8 cellular contexts compared by ENCODE assay signal in the genomic region with DNA sequence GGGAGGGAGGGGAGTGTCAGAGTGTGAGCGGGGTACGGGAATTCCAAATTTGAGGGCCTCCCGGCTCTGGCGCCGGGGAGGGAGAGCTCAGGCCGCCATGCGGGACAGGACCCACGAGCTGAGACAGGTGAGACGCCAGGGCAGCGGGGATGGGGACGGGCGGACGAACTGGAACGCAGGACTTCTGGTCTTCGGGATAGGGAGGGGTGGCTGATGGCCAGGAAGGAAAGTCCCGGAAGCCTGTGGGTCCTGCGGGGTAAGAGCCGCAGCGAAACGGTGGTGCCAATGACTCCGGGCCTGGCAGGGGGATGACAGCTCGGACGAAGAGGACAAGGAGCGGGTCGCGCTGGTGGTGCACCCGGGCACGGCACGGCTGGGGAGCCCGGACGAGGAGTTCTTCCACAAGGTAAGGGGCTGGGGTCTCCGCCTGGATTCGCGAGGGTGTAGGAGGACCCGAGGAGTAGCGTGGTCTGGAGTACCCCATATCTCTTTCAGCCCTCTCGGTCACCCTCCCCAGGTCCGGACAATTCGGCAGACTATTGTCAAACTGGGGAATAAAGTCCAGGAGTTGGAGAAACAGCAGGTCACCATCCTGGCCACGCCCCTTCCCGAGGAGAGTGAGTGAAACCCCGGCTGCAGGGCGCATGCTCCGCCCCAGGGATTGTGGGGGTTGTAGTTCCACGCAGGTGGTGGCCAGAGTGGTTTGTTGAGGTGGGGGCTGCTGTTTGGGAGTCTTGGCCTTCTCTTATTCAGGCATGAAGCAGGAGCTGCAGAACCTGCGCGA. TPM values are rescaled to one million over a fixed set of nuclear protein-coding genes. Genes with fewer than 3 reads are reported as not detected.
DNase-seq lines count a peak whose midpoint lies in the region; ATAC-seq and TF ChIP-seq lines count a peak whose summit lies in the region.

No MANE protein-coding gene starts in this region.

- no peaks in the 10 kb centered on the region for H3K27me3 Mint-ChIP-seq in central memory CD8-positive, alpha-beta T cell

- peaks cover 18% of the 10 kb centered on the region for H3K36me3 ChIP-seq in ACC112 (ENCODE audit: insufficient read depth, low read length)
- peaks cover 2% of the 10 kb centered on the region for H3K36me3 ChIP-seq in kidney epithelial cell (ENCODE audit: control insufficient read depth, insufficient read depth, low read length)

- H3K4me3 ChIP-seq in ACC112 (ENCODE audit: low read depth, low read length) (peak overlapping the region; percentile 96), kidney epithelial cell (ENCODE audit: low read depth, low read length) (peak overlapping the region; percentile 100)

- H3K4me1 ChIP-seq in ACC112 (ENCODE audit: control insufficient read depth, insufficient read depth, low read length, unreplicated experiment), result peaks cover 12% of the 10 kb centered on the region

- DNase-seq in NCI-H345 (lab: John Stamatoyannopoulos, UW) (peak; percentile 89), kidney epithelial cell (ENCODE audit: low read depth) (no peak)
- peak; percentile 76 to 80 for DNase-seq in central memory CD8-positive, alpha-beta T cell (ENCODE audit: low spot score in 2 of 2)
- DNase-seq in stimulated activated CD4-positive, alpha-beta T cell treated with anti-CD3 and anti-CD28 coated beads, Interleukin-15, amount 100 ng/mL, for 1 hour (ENCODE audit: low read depth in 1 of 2, low spot score in 1 of 2), result peak; percentile 71 to 74

- peaks cover 26% of the 10 kb centered on the region for H3K36me3 Mint-ChIP-seq in central memory CD8-positive, alpha-beta T cell (ENCODE audit: insufficient read depth)

- H2AFZ ChIP-seq in ACC112 (ENCODE audit: low read length, unreplicated experiment), result peak overlapping the region; percentile 81

- peak; percentile 47 for ATAC-seq in GM18861 (IDR thresholded peaks at IDR 0.05; ENCODE audit: unreplicated experiment)
- ATAC-seq in HG03135 (IDR thresholded peaks at IDR 0.05; ENCODE audit: unreplicated experiment), result peak; percentile 35
- ATAC-seq in activated CD4-positive, CD25-positive, alpha-beta regulatory T cell treated with anti-CD3 and anti-CD28 coated beads, Interleukin-2, amount 50 U/mL, for 24 hours, result peak; percentile 46 to 55
- peak; percentile 15 for ATAC-seq in central memory CD8-positive, alpha-beta T cell (replicated peaks; ENCODE audit: extremely low read depth, poor library complexity, severe bottlenecking)

- peak overlapping the region; percentile 98 for H3K4me3 Mint-ChIP-seq in central memory CD8-positive, alpha-beta T cell

- H3K27me3 ChIP-seq in ACC112 (ENCODE audit: insufficient read depth, low read length) (no peaks in the 10 kb centered on the region), kidney epithelial cell (ENCODE audit: control insufficient read depth, insufficient read depth, low read length) (no peaks in the 10 kb centered on the region)

- no peaks in the 10 kb centered on the region for H3K9me3 Mint-ChIP-seq in central memory CD8-positive, alpha-beta T cell

- no peak for TF ChIP-seq CTCF in kidney epithelial cell (IDR thresholded peaks at IDR 0.05; ENCODE audit: insufficient read depth, low read length, poor library complexity, severe bottlenecking)

- peak overlapping the region; percentile 57 for H3K27ac ChIP-seq in ACC112 (ENCODE audit: low read depth, low read length)

- peak overlapping the region; percentile 92 for H3K27ac Mint-ChIP-seq in central memory CD8-positive, alpha-beta T cell (ENCODE audit: low read depth)

- H3K79me2 ChIP-seq in ACC112 (ENCODE audit: control insufficient read depth, insufficient read depth, low read length, unreplicated experiment), result peaks cover 12% of the 10 kb centered on the region

- H3K4me1 Mint-ChIP-seq in central memory CD8-positive, alpha-beta T cell, result peaks cover 26% of the 10 kb centered on the region

RNA-seq across cellular contexts. Expression of a gene that starts 0.5 kb away (rescaled TPM):
- 26.3 and 28.0 TPM in 2 replicates for total RNA-seq in kidney epithelial cell

RNA-seq across cellular contexts. Expression of a gene that starts 23.5 kb away (rescaled TPM):
- 0.07 and 0.29 TPM in 2 replicates for total RNA-seq in kidney epithelial cell

RNA-seq across cellular contexts. Expression of a gene that starts 40.1 kb away (rescaled TPM):
- total RNA-seq in kidney epithelial cell, result 23.1 and 27.8 TPM in 2 replicates

RNA-seq across cellular contexts. Expression of a gene that starts 40.3 kb away (rescaled TPM):
- 17.8 and 19.0 TPM in 2 replicates for total RNA-seq in kidney epithelial cell

RNA-seq across cellular contexts. Expression of a gene that starts 48.9 kb away (rescaled TPM):
- total RNA-seq in kidney epithelial cell, result 11.5 and 13.8 TPM in 2 replicates
